8 cellular contexts compared by ENCODE assay signal in the genomic region with DNA sequence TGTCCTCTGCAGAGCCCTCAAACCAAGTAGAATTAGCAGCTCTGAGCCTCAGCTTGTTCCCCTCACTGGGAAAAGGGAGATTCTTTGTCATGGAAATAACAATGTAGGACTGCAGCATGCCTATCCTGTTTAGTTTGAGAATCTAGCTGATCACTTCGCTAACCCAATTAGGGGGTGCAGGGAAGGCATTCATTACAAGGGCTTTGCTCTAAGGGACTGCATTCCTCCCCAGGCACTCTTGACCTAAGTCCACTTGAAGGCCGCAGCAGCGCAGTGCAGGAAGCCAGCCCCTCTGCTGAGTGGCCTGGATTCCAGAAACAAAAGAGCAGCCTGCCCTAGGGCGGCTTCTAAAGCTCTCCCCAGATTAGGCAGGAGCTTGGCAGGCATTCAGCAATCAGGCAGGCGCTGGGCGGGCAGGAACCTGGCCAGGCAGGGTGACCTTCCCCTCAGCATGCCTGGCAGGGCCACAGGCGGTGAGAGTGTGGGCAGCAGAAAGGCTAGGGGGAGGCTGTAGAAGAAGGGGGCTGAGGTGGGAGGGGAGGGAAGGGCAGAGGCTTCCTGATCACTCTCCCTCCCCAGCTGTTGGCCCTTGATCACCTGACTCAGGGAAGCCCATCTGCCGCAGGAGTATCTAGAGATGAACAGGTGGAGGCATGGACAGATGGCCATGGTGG. TPM values are rescaled to one million over a fixed set of nuclear protein-coding genes. Genes with fewer than 3 reads are reported as not detected.
DNase-seq lines count a peak whose midpoint lies in the region; ATAC-seq and TF ChIP-seq lines count a peak whose summit lies in the region.
"Had no signal": no experiment of that assay in that cellular context is flagged by ENCODE, and none has a peak within 500 bp of the region (broad histone marks: within the 10 kb centered on the region; RNA-seq: fewer than 3 reads in every experiment).

No MANE protein-coding gene starts in this region.

- peak in 1 of 4 donors; percentile 74 for TF ChIP-seq EP300 in upper lobe of left lung (IDR thresholded peaks at IDR 0.05)

- no peak overlapping the region for H3K9ac ChIP-seq in liver (ENCODE audit: low read depth in 1 of 2, low read length in 2 of 2)

- WGBS in liver, result 62% methylated on average over 8 of the region's 8 CpGs
- 20 to 35% methylated on average over 4 to 8 of the region's 8 CpGs for WGBS in upper lobe of left lung, 2 donors

- H3K4me3 ChIP-seq in liver (ENCODE audit: low read depth in 1 of 3, low read length in 3 of 3), result no peak overlapping the region
- no peak overlapping the region for H3K4me3 ChIP-seq in upper lobe of left lung
- no peak overlapping the region for H3K4me3 ChIP-seq in effector memory CD4-positive, alpha-beta T cell (ENCODE audit: insufficient read depth, low read depth, low read length, poor library complexity, severe bottlenecking)

- peak; percentile 75 to 92 for ATAC-seq in upper lobe of left lung (ENCODE audit: low FRiP score in 2 of 2)
- no peak for ATAC-seq in HG02938 (IDR thresholded peaks at IDR 0.05; ENCODE audit: unreplicated experiment)
- no peak for ATAC-seq in HG02759 (IDR thresholded peaks at IDR 0.05; ENCODE audit: unreplicated experiment)

- TF ChIP-seq CTCF in liver (IDR thresholded peaks at IDR 0.05; ENCODE audit: low read depth, low read length, missing input control) (no peak), upper lobe of left lung (IDR thresholded peaks at IDR 0.05) (no peak)

- H3K4me1 ChIP-seq in liver (ENCODE audit: control insufficient read depth in 4 of 4, insufficient read depth in 4 of 4, low read length in 3 of 4) (no peaks in the 10 kb centered on the region), upper lobe of left lung (peaks cover 25 to 51% (median 40%) of the 10 kb centered on the region in 4 donors)
- H3K4me1 ChIP-seq in effector memory CD4-positive, alpha-beta T cell (ENCODE audit: control insufficient read depth, insufficient read depth, low read length, poor library complexity, severe bottlenecking), result no peaks in the 10 kb centered on the region

- no peaks in the 10 kb centered on the region for H3K36me3 ChIP-seq in liver (ENCODE audit: control insufficient read depth in 4 of 4, insufficient read depth in 3 of 4, low read depth in 1 of 4, low read length in 3 of 4)
- H3K36me3 ChIP-seq in upper lobe of left lung, result no peaks in the 10 kb centered on the region
- no peaks in the 10 kb centered on the region for H3K36me3 ChIP-seq in effector memory CD4-positive, alpha-beta T cell (ENCODE audit: control insufficient read depth, insufficient read depth, low read length)

- peak overlapping the region in 1 of 2 donors; percentile 12 for H3K27ac ChIP-seq in liver (ENCODE audit: low read depth in 1 of 2, low read length in 2 of 2)
- peak overlapping the region; percentile 62 to 78 (median 72) for H3K27ac ChIP-seq in upper lobe of left lung
- no peak overlapping the region for H3K27ac ChIP-seq in effector memory CD4-positive, alpha-beta T cell (ENCODE audit: insufficient read depth, low read length, poor library complexity, severe bottlenecking)

- peak in 1 of 2 donors; percentile 25 for TF ChIP-seq RAD21 in liver (IDR thresholded peaks at IDR 0.05)

- H3K27me3 ChIP-seq in liver (ENCODE audit: control insufficient read depth in 4 of 4, insufficient read depth in 4 of 4, low read length in 3 of 4) (peaks cover 0 to 2% (median 0%) of the 10 kb centered on the region in 4 donors), upper lobe of left lung (no peaks in the 10 kb centered on the region)
- no peaks in the 10 kb centered on the region for H3K27me3 ChIP-seq in effector memory CD4-positive, alpha-beta T cell (replicated peaks; ENCODE audit: control insufficient read depth, insufficient read depth, low read length, poor library complexity, severe bottlenecking)

- DNase-seq in NCI-H2171 (lab: John Stamatoyannopoulos, UW) (peak; percentile 70), cerebellum (ENCODE audit: low spot score) (peak; percentile 88), upper lobe of left lung (peak; percentile 83 to 95)
- DNase-seq in effector memory CD4-positive, alpha-beta T cell, result no peak

- TF ChIP-seq POLR2A in upper lobe of left lung (IDR thresholded peaks at IDR 0.05), result peak in 1 of 4 donors; percentile 44

- H3K9me3 ChIP-seq in liver (ENCODE audit: control insufficient read depth in 4 of 4, low read length in 3 of 4) (no peaks in the 10 kb centered on the region), upper lobe of left lung (no peaks in the 10 kb centered on the region)
- no peaks in the 10 kb centered on the region for H3K9me3 ChIP-seq in effector memory CD4-positive, alpha-beta T cell (ENCODE audit: control insufficient read depth, low read length)

TF ChIP-seq in liver, 16 proteins besides CTCF, POLR2A, EP300 and RAD21:
- TF ChIP-seq FOXA2 (IDR thresholded peaks at IDR 0.05), result no peak
- TF ChIP-seq SP1 (IDR thresholded peaks at IDR 0.05), result peak; percentile 32
- peak; percentile 92 for TF ChIP-seq NR2F2 (IDR thresholded peaks at IDR 0.05)
TF ChIP-seq in liver: peak in this region for 2.

RNA-seq across cellular contexts. Expression of gene CCNJL, which starts 24.8 kb away (rescaled TPM):
- total RNA-seq in cerebellum, result 7.4 TPM
- under 1 TPM; 0.84 TPM for total RNA-seq in liver
- under 1 TPM; 0.07 to 0.42 TPM for polyA plus RNA-seq in liver
- 10 to 100 TPM; 15.6 to 25.2 (median 21.2) TPM for total RNA-seq in upper lobe of left lung

RNA-seq across cellular contexts. Expression of gene FABP6, which starts 58.2 kb away (rescaled TPM):
- total RNA-seq in cerebellum (not detected), liver (not detected), upper lobe of left lung (10 to 100 TPM in 2 of 6 donors, 1 to 10 TPM in 2, not detected in 2; 4.4 to 14.4 (median 9.1) TPM)
- polyA plus RNA-seq in liver, result not detected
- total RNA-seq: epithelial cell of proximal tubule had no signal

Comparison
In these comparisons a context has a peak if more than half of its experiments do, and no peak if none do; other contexts are left out.
1. DNase-seq: peak in NCI-H2171 (single experiment), cerebellum (single experiment) and upper lobe of left lung (2 of 2); none in effector memory CD4-positive, alpha-beta T cell (0 of 3).
2. ATAC-seq: peak in upper lobe of left lung (2 of 2); none in HG02938 (single experiment) and HG02759 (single experiment).